8 cellular contexts compared by ENCODE assay signal in the genomic region with DNA sequence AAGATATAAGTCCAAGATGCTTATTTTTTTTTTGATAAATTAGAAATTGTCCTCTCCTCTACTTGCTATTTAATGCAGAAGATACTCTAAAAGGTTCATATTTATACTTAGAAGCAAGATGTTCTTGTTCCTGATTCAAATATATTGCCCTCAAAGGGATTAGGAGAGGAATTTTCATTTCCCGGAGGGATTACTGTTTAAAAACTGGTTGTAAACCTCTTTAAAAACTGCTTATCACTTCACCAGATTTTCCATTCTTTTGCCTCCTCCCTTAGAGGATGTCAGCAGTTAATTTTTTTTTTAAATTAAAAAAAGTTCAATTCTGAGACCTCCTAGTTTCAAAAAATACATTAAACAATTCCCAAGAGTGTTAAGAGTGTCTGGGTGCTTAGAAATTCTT. TPM values are rescaled to one million over a fixed set of nuclear protein-coding genes. Genes with fewer than 3 reads are reported as not detected.
A peak's percentile ranks its signal among the peaks of the same experiment; 100 is the strongest.
DNase-seq lines count a peak whose midpoint lies in the region; ATAC-seq, FAIRE-seq and TF ChIP-seq lines count a peak whose summit lies in the region.

No MANE protein-coding gene starts in this region.

- H3K36me3 Mint-ChIP-seq in activated CD8-positive, alpha-beta memory T cell treated with anti-CD3 and anti-CD28 coated beads, Interleukin-2, amount 10 ng/mL, durations not matched to agents 7 days and 5 days = peaks cover 20% of the 10 kb centered on the region
- H3K36me3 Mint-ChIP-seq in activated CD4-positive, alpha-beta memory T cell treated with anti-CD3 and anti-CD28 coated beads for 36 hours = peaks cover 7% of the 10 kb centered on the region

- CTCF ChIA-PET in activated CD8-positive, alpha-beta memory T cell treated with anti-CD3 and anti-CD28 coated beads, Interleukin-2, amount 10 ng/mL, durations not matched to agents 7 days and 5 days (lab: Charles Lee) = interaction anchor here (1.3 to 2.3 kb wide), 6 partner anchors 12 to 131 kb away, joined by 3 to 14 read pairs (median 8); partner anchors contain the start of gene CNEP1R1
- CTCF ChIA-PET in activated CD4-positive, alpha-beta memory T cell treated with anti-CD3 and anti-CD28 coated beads for 36 hours (lab: Charles Lee) = interaction anchor here (1.0 to 3.2 kb wide), 4 partner anchors 11 to 131 kb away, joined by 3 to 20 read pairs (median 10); partner anchors contain the start of gene CNEP1R1

- peak overlapping the region in 1 of 3 experiments; percentile 90 for H3K4me3 ChIP-seq in keratinocyte (ENCODE audit: control insufficient read depth in 2 of 3, extremely low read depth in 1 of 3, insufficient read depth in 2 of 3, low read depth in 1 of 3, low read length in 3 of 3)
- peak overlapping the region; percentile 82 for H3K4me3 ChIP-seq in thoracic aorta

- H3K4me1 ChIP-seq in keratinocyte (ENCODE audit: control insufficient read depth, extremely low read depth, insufficient read depth, low read length) (peaks cover 17% of the 10 kb centered on the region), thoracic aorta (ENCODE audit: control insufficient read depth in 1 of 2, low read depth in 2 of 2) (peaks cover 38 to 59% of the 10 kb centered on the region in 2 donors)

- H3K27ac Mint-ChIP-seq in activated CD8-positive, alpha-beta memory T cell treated with anti-CD3 and anti-CD28 coated beads, Interleukin-2, amount 10 ng/mL, durations not matched to agents 7 days and 5 days = peak overlapping the region; percentile 69
- H3K27ac Mint-ChIP-seq in activated CD4-positive, alpha-beta memory T cell treated with anti-CD3 and anti-CD28 coated beads for 36 hours = no peak overlapping the region

- TF ChIP-seq CTCF in keratinocyte (optimal IDR thresholded peaks at IDR 0.05 in 1 of 3, IDR thresholded peaks at IDR 0.05 in 1 of 3, conservative IDR thresholded peaks at IDR 0.05 in 1 of 3; ENCODE audit: extremely low read depth in 1 of 3, insufficient read depth in 2 of 3, low read length in 3 of 3) = no peak
- no peak for TF ChIP-seq CTCF in thoracic aorta (IDR thresholded peaks at IDR 0.05)

- H3K27me3 ChIP-seq in keratinocyte (ENCODE audit: control insufficient read depth, extremely low read depth, insufficient read depth, low read length) (no peaks in the 10 kb centered on the region), thoracic aorta (replicated peaks; ENCODE audit: insufficient read depth) (no peaks in the 10 kb centered on the region)

- intact Hi-C loops in activated CD4-positive, alpha-beta memory T cell treated with anti-CD3 and anti-CD28 coated beads for 36 hours (cut with micrococcal nuclease) = loop anchor here (1.0 to 2.0 kb wide), 5 partner anchors 17 to 585 kb away; partner anchors contain the start of genes CNEP1R1 and HEATR3

- peak overlapping the region; percentile 99 for H3K4me2 ChIP-seq in keratinocyte (ENCODE audit: control insufficient read depth, extremely low read depth, insufficient read depth, low read depth, low read length)

- POLR2A ChIA-PET in activated CD4-positive, alpha-beta memory T cell treated with anti-CD3 and anti-CD28 coated beads for 36 hours (lab: Charles Lee) = interaction anchor here (0.6 to 1.4 kb wide), 4 partner anchors 53 to 131 kb away, joined by 3 to 4 read pairs (median 3); partner anchors contain the start of gene CNEP1R1

- no peak overlapping the region for H3K9ac ChIP-seq in keratinocyte (ENCODE audit: control insufficient read depth, extremely low read depth, insufficient read depth, low read length)

- H3K27ac ChIP-seq in keratinocyte (ENCODE audit: control insufficient read depth, insufficient read depth, low read length) = no peak overlapping the region
- peak overlapping the region; percentile 53 to 55 for H3K27ac ChIP-seq in thoracic aorta

- H3K4me3 Mint-ChIP-seq in activated CD8-positive, alpha-beta memory T cell treated with anti-CD3 and anti-CD28 coated beads, Interleukin-2, amount 10 ng/mL, durations not matched to agents 7 days and 5 days = peak overlapping the region; percentile 80
- peak overlapping the region; percentile 80 for H3K4me3 Mint-ChIP-seq in activated CD4-positive, alpha-beta memory T cell treated with anti-CD3 and anti-CD28 coated beads for 36 hours

- peaks cover 21% of the 10 kb centered on the region for H4K20me1 ChIP-seq in keratinocyte (ENCODE audit: control insufficient read depth, extremely low read depth, insufficient read depth, low read length)

- ATAC-seq in activated CD8-positive, alpha-beta memory T cell treated with anti-CD3 and anti-CD28 coated beads, Interleukin-2, amount 10 ng/mL, durations not matched to agents 7 days and 5 days = no peak
- no peak for ATAC-seq in thoracic aorta (ENCODE audit: insufficient number of reproducible peaks, low FRiP score, low read depth)

- H2AFZ ChIP-seq in keratinocyte (ENCODE audit: control insufficient read depth, low read length) = no peak overlapping the region

- H3K36me3 ChIP-seq in keratinocyte (ENCODE audit: control insufficient read depth in 2 of 2, extremely low read depth in 1 of 2, insufficient read depth in 2 of 2, low read length in 2 of 2) (no peaks in the 10 kb centered on the region), thoracic aorta (no peaks in the 10 kb centered on the region)

- H3K9me1 ChIP-seq in keratinocyte (ENCODE audit: control insufficient read depth, extremely low read depth, insufficient read depth, low read length) = no peaks in the 10 kb centered on the region

- no peaks in the 10 kb centered on the region for H3K9me3 ChIP-seq in keratinocyte (ENCODE audit: control insufficient read depth, low read depth, low read length)
- H3K9me3 ChIP-seq in thoracic aorta = no peaks in the 10 kb centered on the region

- peaks cover 54% of the 10 kb centered on the region for H3K4me1 Mint-ChIP-seq in activated CD8-positive, alpha-beta memory T cell treated with anti-CD3 and anti-CD28 coated beads, Interleukin-2, amount 10 ng/mL, durations not matched to agents 7 days and 5 days
- peaks cover 53% of the 10 kb centered on the region for H3K4me1 Mint-ChIP-seq in activated CD4-positive, alpha-beta memory T cell treated with anti-CD3 and anti-CD28 coated beads for 36 hours (ENCODE audit: low read depth)

- H3K27me3 Mint-ChIP-seq in activated CD8-positive, alpha-beta memory T cell treated with anti-CD3 and anti-CD28 coated beads, Interleukin-2, amount 10 ng/mL, durations not matched to agents 7 days and 5 days = no peaks in the 10 kb centered on the region
- no peaks in the 10 kb centered on the region for H3K27me3 Mint-ChIP-seq in activated CD4-positive, alpha-beta memory T cell treated with anti-CD3 and anti-CD28 coated beads for 36 hours

- FAIRE-seq in keratinocyte (lab: Jason Lieb, UNC) = no peak

- H3K9me3 Mint-ChIP-seq in activated CD8-positive, alpha-beta memory T cell treated with anti-CD3 and anti-CD28 coated beads, Interleukin-2, amount 10 ng/mL, durations not matched to agents 7 days and 5 days (ENCODE audit: low read depth) = no peaks in the 10 kb centered on the region
- no peaks in the 10 kb centered on the region for H3K9me3 Mint-ChIP-seq in activated CD4-positive, alpha-beta memory T cell treated with anti-CD3 and anti-CD28 coated beads for 36 hours

- H3K79me2 ChIP-seq in keratinocyte (ENCODE audit: control insufficient read depth, insufficient read depth, low read length) = peaks cover 73% of the 10 kb centered on the region

- dilution Hi-C loops in keratinocyte (cut with MboI; ENCODE audit: extremely low pct_ligation_motif_present, low sequenced_read_pairs) = no loop called here

- no peak for DNase-seq in activated CD8-positive, alpha-beta memory T cell treated with anti-CD3 and anti-CD28 coated beads, Interleukin-2, amount 10 ng/mL, durations not matched to agents 7 days and 5 days
- DNase-seq in activated CD8-positive, alpha-beta memory T cell treated with anti-CD3 and anti-CD28 coated beads, Interleukin-2, amount 50 U/mL, for 4 hours = no peak
- DNase-seq in activated CD4-positive, alpha-beta memory T cell treated with anti-CD3 and anti-CD28 coated beads for 36 hours = no peak
- DNase-seq in keratinocyte (ENCODE audit: low read depth, low spot score) (no peak), thoracic aorta (ENCODE audit: low spot score) (no peak), nucleus accumbens (lab: John Stamatoyannopoulos, UW) (no peak), OCI-M1 (lab: John Stamatoyannopoulos, UW) (no peak), HK-2 (ENCODE audit: unreplicated experiment) (no peak)

RNA-seq across cellular contexts. Expression of gene TENT4B, which starts 2.8 kb away (rescaled TPM):
- total RNA-seq in activated CD8-positive, alpha-beta memory T cell treated with anti-CD3 and anti-CD28 coated beads, Interleukin-2, amount 10 ng/mL, durations not matched to agents 7 days and 5 days = 10 to 100 TPM; 18.5 to 19.7 TPM
- total RNA-seq in activated CD4-positive, alpha-beta memory T cell treated with anti-CD3 and anti-CD28 coated beads for 36 hours = 10 to 100 TPM; 14.4 to 14.8 TPM
- 9.5 to 14.8 TPM (median 11.3 TPM) in 3 replicates for polyA plus RNA-seq in keratinocyte
- polyA plus RNA-seq in keratinocyte (2011; ENCODE audit: low read depth) = 13.2 TPM
- polyA plus RNA-seq in keratinocyte (2011; cell fraction: cytosol; rRNA removed) = 6.0 and 12.5 TPM in 2 replicates
- polyA plus RNA-seq in keratinocyte (2011; cell fraction: nucleus; rRNA removed) = 12.4 and 15.8 TPM in 2 replicates
- 8.1 and 8.2 TPM in 2 replicates for polyA plus RNA-seq in keratinocyte (2012; ENCODE audit: low replicate concordance)
- 7.1 to 23.4 TPM (median 9.2 TPM) in 3 replicates for polyA minus RNA-seq in keratinocyte
- 11.9 TPM for polyA minus RNA-seq in keratinocyte (2011; cell fraction: cytosol; rRNA and poly(A)+ RNA removed)
- polyA minus RNA-seq in keratinocyte (2011; cell fraction: nucleus; rRNA and poly(A)+ RNA removed) = 11.7 and 19.9 TPM in 2 replicates
- total RNA-seq in thoracic aorta = 10 to 100 TPM; 15.0 to 15.9 TPM
